Comparison of ENCODE assay signal across 12 cellular contexts in the genomic region with DNA sequence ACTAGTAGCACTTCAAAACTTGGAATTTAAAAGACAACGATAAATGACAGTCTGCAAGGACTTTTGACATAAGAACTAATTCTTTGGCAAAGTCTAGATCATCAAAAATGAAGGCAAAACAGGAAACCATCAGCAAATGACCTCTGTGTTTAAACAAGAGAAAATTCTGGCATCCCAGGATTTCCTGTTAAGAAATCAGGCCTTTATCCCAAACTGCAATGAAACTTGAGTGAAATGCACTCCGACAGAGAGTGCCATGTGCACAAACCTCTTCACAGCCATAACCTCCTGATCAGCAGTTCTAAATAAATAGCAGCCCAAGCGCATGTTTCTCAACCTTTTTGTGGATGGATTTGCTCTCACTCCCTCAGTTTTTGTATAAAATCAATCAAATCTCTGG.
DNase-seq lines count a peak whose midpoint lies in the region; ATAC-seq and TF ChIP-seq lines count a peak whose summit lies in the region.
"Had no signal": no experiment of that assay in that cellular context is flagged by ENCODE, and none has a peak within 500 bp of the region (broad histone marks: within the 10 kb centered on the region; RNA-seq: fewer than 3 reads in every experiment).

No MANE protein-coding gene starts in this region.

- no peak for TF ChIP-seq POLR2A in gastroesophageal sphincter (IDR thresholded peaks at IDR 0.05)

- TF ChIP-seq CTCF in gastroesophageal sphincter (IDR thresholded peaks at IDR 0.05) (no peak), osteoblast (IDR thresholded peaks at IDR 0.05; ENCODE audit: extremely low read depth, low read depth, low read length) (no peak)

- WGBS in gastroesophageal sphincter (ENCODE audit: low coverage in 1 of 2), 2 donors = 46 to 54% methylated on average over 2 to 3 of the region's 3 CpGs

- no peaks in the 10 kb centered on the region for H3K27me3 ChIP-seq in ACC112 (ENCODE audit: insufficient read depth, low read length)
- H3K27me3 ChIP-seq in adipocyte (replicated peaks; ENCODE audit: control insufficient read depth, insufficient read depth, low read length) = no peaks in the 10 kb centered on the region
- H3K27me3 ChIP-seq in gastroesophageal sphincter = no peaks in the 10 kb centered on the region
- no peaks in the 10 kb centered on the region for H3K27me3 ChIP-seq in osteoblast (ENCODE audit: insufficient read depth, low read length)
- H3K27me3 ChIP-seq in CD4-positive, alpha-beta memory T cell (ENCODE audit: insufficient read depth, low read length) = no peaks in the 10 kb centered on the region
- H3K27me3 ChIP-seq: colonic mucosa had no signal

- no peak overlapping the region for H3K4me2 ChIP-seq in osteoblast (ENCODE audit: insufficient read depth, low read length)

- H3K79me2 ChIP-seq in ACC112 (ENCODE audit: control insufficient read depth, insufficient read depth, low read length, unreplicated experiment) = no peaks in the 10 kb centered on the region
- H3K79me2 ChIP-seq in osteoblast (ENCODE audit: insufficient read depth, low read length) = no peaks in the 10 kb centered on the region

- H2AFZ ChIP-seq in ACC112 (ENCODE audit: low read length, unreplicated experiment) (no peak overlapping the region), osteoblast (ENCODE audit: low read length) (peak overlapping the region; percentile 61)

- no peaks in the 10 kb centered on the region for H3K36me3 ChIP-seq in ACC112 (ENCODE audit: insufficient read depth, low read length)
- H3K36me3 ChIP-seq in adipocyte (ENCODE audit: control insufficient read depth, insufficient read depth, low read length, severe bottlenecking) = no peaks in the 10 kb centered on the region
- H3K36me3 ChIP-seq in gastroesophageal sphincter = no peaks in the 10 kb centered on the region
- no peaks in the 10 kb centered on the region for H3K36me3 ChIP-seq in osteoblast (ENCODE audit: insufficient read depth, low read length)
- no peaks in the 10 kb centered on the region for H3K36me3 ChIP-seq in CD4-positive, alpha-beta memory T cell (ENCODE audit: insufficient read depth, low read length)
- H3K36me3 ChIP-seq: colonic mucosa had no signal

- no peaks in the 10 kb centered on the region for H3K36me3 Mint-ChIP-seq in activated naive CD8-positive, alpha-beta T cell treated with anti-CD3 and anti-CD28 coated beads, Interleukin-2, amount 50 U/mL, for 24 hours (ENCODE audit: low read depth)
- no peaks in the 10 kb centered on the region for H3K36me3 Mint-ChIP-seq in CD4-positive, alpha-beta memory T cell
- H3K36me3 Mint-ChIP-seq: activated naive CD8-positive, alpha-beta T cell treated with anti-CD3 and anti-CD28 coated beads for 36 hours had no signal

- H3K9me3 ChIP-seq in adipocyte (ENCODE audit: control insufficient read depth, low read length) (no peaks in the 10 kb centered on the region), gastroesophageal sphincter (no peaks in the 10 kb centered on the region), osteoblast (ENCODE audit: low read depth, low read length) (no peaks in the 10 kb centered on the region)
- no peaks in the 10 kb centered on the region for H3K9me3 ChIP-seq in CD4-positive, alpha-beta memory T cell (ENCODE audit: control insufficient read depth in 1 of 2, low read length in 2 of 2)
- H3K9me3 ChIP-seq: colonic mucosa had no signal

- no peak overlapping the region for H3K27ac Mint-ChIP-seq in activated naive CD8-positive, alpha-beta T cell treated with anti-CD3 and anti-CD28 coated beads, Interleukin-2, amount 50 U/mL, for 24 hours
- H3K27ac Mint-ChIP-seq in CD4-positive, alpha-beta memory T cell = no peak overlapping the region
- H3K27ac Mint-ChIP-seq: activated CD4-positive, alpha-beta T cell treated with anti-CD3 and anti-CD28 coated beads for 36 hours; activated naive CD8-positive, alpha-beta T cell treated with anti-CD3 and anti-CD28 coated beads for 36 hours had no signal

- peak overlapping the region; percentile 77 for H3K9ac ChIP-seq in adipocyte (ENCODE audit: low read length)

- no peak for TF ChIP-seq EP300 in gastroesophageal sphincter (IDR thresholded peaks at IDR 0.05)

- no peak overlapping the region for H3K4me3 Mint-ChIP-seq in activated naive CD8-positive, alpha-beta T cell treated with anti-CD3 and anti-CD28 coated beads, Interleukin-2, amount 50 U/mL, for 24 hours
- H3K4me3 Mint-ChIP-seq in CD4-positive, alpha-beta memory T cell = no peak overlapping the region
- H3K4me3 Mint-ChIP-seq: activated CD4-positive, alpha-beta T cell treated with anti-CD3 and anti-CD28 coated beads for 36 hours; activated naive CD8-positive, alpha-beta T cell treated with anti-CD3 and anti-CD28 coated beads for 36 hours had no signal

- H3K27me3 Mint-ChIP-seq in activated naive CD8-positive, alpha-beta T cell treated with anti-CD3 and anti-CD28 coated beads, Interleukin-2, amount 50 U/mL, for 24 hours = no peaks in the 10 kb centered on the region
- no peaks in the 10 kb centered on the region for H3K27me3 Mint-ChIP-seq in CD4-positive, alpha-beta memory T cell
- H3K27me3 Mint-ChIP-seq: activated CD4-positive, alpha-beta T cell treated with anti-CD3 and anti-CD28 coated beads for 36 hours; activated naive CD8-positive, alpha-beta T cell treated with anti-CD3 and anti-CD28 coated beads for 36 hours had no signal

- peaks cover 41% of the 10 kb centered on the region for H3K4me1 ChIP-seq in ACC112 (ENCODE audit: control insufficient read depth, insufficient read depth, low read length, unreplicated experiment)
- peaks cover 64% of the 10 kb centered on the region for H3K4me1 ChIP-seq in adipocyte (ENCODE audit: control insufficient read depth, insufficient read depth, low read length)
- peaks cover 0 to 52% (median 12%) of the 10 kb centered on the region in 3 donors for H3K4me1 ChIP-seq in gastroesophageal sphincter
- peaks cover 45% of the 10 kb centered on the region for H3K4me1 ChIP-seq in osteoblast (ENCODE audit: insufficient read depth, low read length)
- no peaks in the 10 kb centered on the region for H3K4me1 ChIP-seq in CD4-positive, alpha-beta memory T cell (ENCODE audit: insufficient read depth, low read length)
- H3K4me1 ChIP-seq: colonic mucosa had no signal

- DNase-seq in adipocyte (ENCODE audit: low read depth) (peak; percentile 76), osteoblast (ENCODE audit: insufficient read length, low spot score, missing footprints) (no peak), NCI-H187 treated with DMSO at 0.1 percent for 48 hours (lab: John Stamatoyannopoulos, UW) (no peak)
- no peak for DNase-seq in activated naive CD8-positive, alpha-beta T cell treated with anti-CD3 and anti-CD28 coated beads, Interleukin-2, amount 50 U/mL, for 24 hours
- no peak for DNase-seq in CD4-positive, alpha-beta memory T cell
- DNase-seq: activated CD4-positive, alpha-beta T cell treated with anti-CD3 and anti-CD28 coated beads for 36 hours; activated naive CD8-positive, alpha-beta T cell treated with anti-CD3 and anti-CD28 coated beads for 36 hours; colonic mucosa; MM.1S had no signal

- peak; percentile 81 for ATAC-seq in gastroesophageal sphincter
- ATAC-seq in HG03025 (IDR thresholded peaks at IDR 0.05; ENCODE audit: low FRiP score, unreplicated experiment) = no peak
- ATAC-seq in activated naive CD8-positive, alpha-beta T cell treated with anti-CD3 and anti-CD28 coated beads, Interleukin-2, amount 50 U/mL, for 24 hours = no peak
- ATAC-seq: activated CD4-positive, alpha-beta T cell treated with anti-CD3 and anti-CD28 coated beads for 36 hours had no signal

- no peaks in the 10 kb centered on the region for H3K9me3 Mint-ChIP-seq in activated naive CD8-positive, alpha-beta T cell treated with anti-CD3 and anti-CD28 coated beads, Interleukin-2, amount 50 U/mL, for 24 hours
- no peaks in the 10 kb centered on the region for H3K9me3 Mint-ChIP-seq in CD4-positive, alpha-beta memory T cell
- H3K9me3 Mint-ChIP-seq: activated naive CD8-positive, alpha-beta T cell treated with anti-CD3 and anti-CD28 coated beads for 36 hours had no signal

- 0 out of 2 replicates have a peak overlapping the region, but pooled peaks have one; percentile 13 for H3K27ac ChIP-seq in ACC112 (ENCODE audit: low read depth, low read length)
- peak overlapping the region in 3 of 4 donors; percentile 48 to 59 (median 58) for H3K27ac ChIP-seq in gastroesophageal sphincter
- H3K27ac ChIP-seq in osteoblast (ENCODE audit: low read depth, low read length) = peak overlapping the region; percentile 17
- H3K27ac ChIP-seq in CD4-positive, alpha-beta memory T cell (ENCODE audit: low read depth, low read length) = no peak overlapping the region
- H3K27ac ChIP-seq: colonic mucosa had no signal

- H3K4me1 Mint-ChIP-seq in activated naive CD8-positive, alpha-beta T cell treated with anti-CD3 and anti-CD28 coated beads, Interleukin-2, amount 50 U/mL, for 24 hours = no peaks in the 10 kb centered on the region
- no peaks in the 10 kb centered on the region for H3K4me1 Mint-ChIP-seq in CD4-positive, alpha-beta memory T cell
- H3K4me1 Mint-ChIP-seq: activated CD4-positive, alpha-beta T cell treated with anti-CD3 and anti-CD28 coated beads for 36 hours; activated naive CD8-positive, alpha-beta T cell treated with anti-CD3 and anti-CD28 coated beads for 36 hours had no signal

- POLR2A ChIA-PET in CD4-positive, alpha-beta memory T cell (lab: Charles Lee; ENCODE audit: partially characterized antibody) = no interaction called here

- intact Hi-C loops in CD4-positive, alpha-beta memory T cell (cut with micrococcal nuclease) = no loop called here

- CTCF ChIA-PET in CD4-positive, alpha-beta memory T cell (lab: Charles Lee; ENCODE audit: partially characterized antibody) = no interaction called here

- H4K20me1 ChIP-seq in osteoblast (ENCODE audit: insufficient read depth, low read length) = no peaks in the 10 kb centered on the region

- H3K4me3 ChIP-seq in ACC112 (ENCODE audit: low read depth, low read length) = no peak overlapping the region
- no peak overlapping the region for H3K4me3 ChIP-seq in adipocyte (ENCODE audit: low read length)
- no peak overlapping the region for H3K4me3 ChIP-seq in gastroesophageal sphincter
- no peak overlapping the region for H3K4me3 ChIP-seq in osteoblast (ENCODE audit: insufficient read depth, low read length)
- no peak overlapping the region for H3K4me3 ChIP-seq in CD4-positive, alpha-beta memory T cell (ENCODE audit: low read length in 2 of 2)
- H3K4me3 ChIP-seq: colonic mucosa had no signal
